In the genomic region with DNA sequence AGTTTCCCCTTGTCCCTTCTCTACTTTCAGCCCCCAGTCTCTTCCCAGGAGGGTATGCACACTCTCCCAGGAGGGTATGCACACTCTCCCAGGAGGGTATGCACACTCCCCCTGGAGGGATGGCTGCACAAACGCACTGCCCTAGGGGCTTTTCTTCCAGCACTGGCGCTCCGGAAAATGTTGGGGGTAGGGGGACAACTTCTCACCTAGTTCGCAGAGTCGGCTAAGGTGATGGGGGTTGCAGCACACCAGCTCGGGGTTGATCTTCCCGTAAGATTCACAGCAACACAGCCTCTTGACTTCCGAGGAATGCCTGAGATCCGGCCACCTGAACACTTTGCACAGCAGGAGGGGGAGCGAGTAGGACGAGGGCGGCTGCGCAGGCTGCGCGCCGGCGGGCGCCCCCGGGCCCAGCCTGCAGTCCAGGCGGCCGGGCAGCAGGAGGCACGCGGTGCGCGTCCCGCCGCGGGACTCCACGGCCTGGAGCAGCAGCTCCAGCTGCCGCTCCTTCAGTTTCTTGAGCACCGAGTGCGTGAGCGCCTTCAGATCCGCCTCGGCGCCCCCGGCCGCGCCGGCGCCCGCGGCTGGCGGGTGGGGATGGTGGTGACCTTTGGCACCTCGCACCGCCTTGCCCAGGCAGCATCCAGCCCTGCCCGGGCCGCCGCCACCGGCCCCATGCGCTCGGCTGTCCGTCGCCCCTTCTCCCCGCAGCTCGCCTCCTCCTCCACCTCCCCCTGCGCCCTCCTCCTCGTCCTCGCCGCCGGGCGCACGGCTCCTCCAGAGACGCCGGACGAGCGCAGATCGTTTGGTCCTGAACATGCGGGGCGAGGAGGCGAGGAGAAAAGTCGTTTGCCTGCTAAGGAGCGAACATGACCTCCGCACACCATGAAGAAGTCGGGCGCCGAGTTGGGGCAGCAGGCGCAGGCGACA, we compare ENCODE assay signal across 8 cellular contexts. TPM values are rescaled to one million over a fixed set of nuclear protein-coding genes. Genes with fewer than 3 reads are reported as not detected.
DNase-seq lines count a peak whose midpoint lies in the region; ATAC-seq, FAIRE-seq and TF ChIP-seq lines count a peak whose summit lies in the region.

No MANE protein-coding gene starts in this region.

- H3K27ac ChIP-seq in astrocyte (ENCODE audit: low read depth, low read length): peak overlapping the region; percentile 89
- H3K27ac ChIP-seq in spleen: peak overlapping the region; percentile 27 to 97 (median 94)

- H3K9me3 Mint-ChIP-seq in astrocyte (ENCODE audit: unreplicated experiment): no peaks in the 10 kb centered on the region

- H3K4me2 ChIP-seq in astrocyte (ENCODE audit: low read length): peak overlapping the region; percentile 100

- ATAC-seq in HG03108 (IDR thresholded peaks at IDR 0.05; ENCODE audit: unreplicated experiment): no peak
- ATAC-seq in HG02840 (IDR thresholded peaks at IDR 0.05; ENCODE audit: low FRiP score, unreplicated experiment): no peak

- WGBS in spleen, 5 donors: 0 to 2% (median 1%) methylated on average over 13 to 79 of the region's 79 CpGs

- peaks cover 69% of the 10 kb centered on the region for H3K79me2 ChIP-seq in astrocyte (ENCODE audit: insufficient read depth, low read length)

- peak overlapping the region; percentile 99 for H3K4me3 ChIP-seq in astrocyte (ENCODE audit: insufficient read depth, low read depth, low read length)
- peak overlapping the region; percentile 60 to 90 (median 77) for H3K4me3 ChIP-seq in spleen

- FAIRE-seq in astrocyte (lab: Jason Lieb, UNC): no peak

- H3K4me1 ChIP-seq in astrocyte (ENCODE audit: insufficient read depth, low read length) (peaks cover 38% of the 10 kb centered on the region), spleen (peaks cover 31 to 85% (median 63%) of the 10 kb centered on the region in 6 donors)

- DNase-seq in 8988T (peak; percentile 86), GM10248 (ENCODE audit: extremely low spot score) (peak; percentile 57), NCI-H748 (lab: John Stamatoyannopoulos, UW; ENCODE audit: unreplicated experiment) (peak; percentile 73), astrocyte (ENCODE audit: low read depth) (no peak), iPS-NIHi11 (ENCODE audit: low spot score) (peak; percentile 65), spleen (peak; percentile 87)

- peaks cover 27% of the 10 kb centered on the region for H3K36me3 ChIP-seq in astrocyte (ENCODE audit: insufficient read depth, low read length)
- H3K36me3 ChIP-seq in spleen: peaks cover 0 to 15% (median 0%) of the 10 kb centered on the region in 6 donors

- no peaks in the 10 kb centered on the region for H3K9me3 ChIP-seq in astrocyte (ENCODE audit: insufficient read depth, low read depth, low read length)
- H3K9me3 ChIP-seq in spleen: no peaks in the 10 kb centered on the region

- POLR2A ChIA-PET in GM10248 (lab: Yijun Ruan, JAX): no interaction called here

- H2AFZ ChIP-seq in astrocyte (ENCODE audit: low read depth, low read length): no peak overlapping the region

- TF ChIP-seq POLR2A in spleen (IDR thresholded peaks at IDR 0.05): no peak

- H3K9ac ChIP-seq in astrocyte (ENCODE audit: low read length): peak overlapping the region; percentile 97

- TF ChIP-seq CTCF in GM10248 (IDR thresholded peaks at IDR 0.05; ENCODE audit: control extremely low read depth, extremely low read depth, low read depth, missing control alignments) (peak; percentile 16), astrocyte (IDR thresholded peaks at IDR 0.05; ENCODE audit: insufficient read depth, low read depth, low read length) (no peak), spleen (IDR thresholded peaks at IDR 0.05 in 8 of 11, conservative IDR thresholded peaks at IDR 0.05 in 3 of 11) (peak in 3 of 11 experiments; percentile 19 to 28 (median 24))

- peaks cover 19% of the 10 kb centered on the region for H3K4me1 Mint-ChIP-seq in astrocyte (ENCODE audit: low read depth, unreplicated experiment)

- peak overlapping the region; percentile 96 for H3K4me3 Mint-ChIP-seq in astrocyte (ENCODE audit: unreplicated experiment)

- CTCF ChIA-PET in GM10248 (lab: Yijun Ruan, JAX): no interaction called here

- intact Hi-C loops in spleen (cut with DNase I; ENCODE audit: low total_unique reads): no loop called here

- no peaks in the 10 kb centered on the region for H3K27me3 Mint-ChIP-seq in astrocyte (ENCODE audit: low read depth, unreplicated experiment)

- peaks cover 33% of the 10 kb centered on the region for H3K36me3 Mint-ChIP-seq in astrocyte (ENCODE audit: low read depth, unreplicated experiment)

- H4K20me1 ChIP-seq in astrocyte (ENCODE audit: insufficient read depth, low read length): peaks cover 62% of the 10 kb centered on the region

- peak overlapping the region; percentile 97 for H3K27ac Mint-ChIP-seq in astrocyte (ENCODE audit: unreplicated experiment)

- H3K27me3 ChIP-seq in astrocyte (ENCODE audit: insufficient read depth, low read length): no peaks in the 10 kb centered on the region
- peaks cover 0 to 12% (median 0%) of the 10 kb centered on the region in 7 donors for H3K27me3 ChIP-seq in spleen (replicated peaks in 1 of 7)

RNA-seq across cellular contexts. Expression of gene SMAD7, which starts 0.9 kb away (rescaled TPM):
- total RNA-seq in astrocyte: 62.9 and 76.2 TPM in 2 replicates
- total RNA-seq in spleen: 10 to 100 TPM; 14.3 to 21.2 (median 16.2) TPM
- 1 to 10 TPM; 2.5 to 5.4 (median 4.6) TPM for polyA plus RNA-seq in spleen
